ENCODE assay signal across 3 cellular contexts in the genomic region with DNA sequence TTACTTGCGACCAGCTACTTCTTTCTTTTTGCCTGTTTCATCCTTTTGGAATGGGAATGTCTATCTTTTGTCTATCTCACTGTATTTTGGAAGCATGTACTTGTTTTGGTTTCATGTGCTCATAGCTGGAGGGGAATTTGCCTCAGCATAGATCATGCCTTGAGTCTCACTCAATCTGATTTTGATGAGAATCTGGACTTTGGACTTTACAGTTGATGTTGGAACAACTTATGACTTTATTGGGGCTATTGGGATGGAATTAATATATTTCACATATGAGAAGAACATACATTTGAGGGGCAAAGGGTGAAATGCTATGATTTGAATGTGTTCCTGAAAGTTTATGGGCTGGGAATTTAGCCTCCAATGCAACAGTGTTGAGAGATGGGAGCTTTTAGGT.
"Had no signal": no experiment of that assay in that cellular context is flagged by ENCODE, and none has a peak within 500 bp of the region (broad histone marks: within the 10 kb centered on the region; RNA-seq: fewer than 3 reads in every experiment).

No MANE protein-coding gene starts in this region.

- DNase-seq: GDM1, GF-D8 had no signal

- H3K4me3 ChIP-seq: GM12878 had no signal

- ATAC-seq: GM12878 had no signal
